In the genomic region with DNA sequence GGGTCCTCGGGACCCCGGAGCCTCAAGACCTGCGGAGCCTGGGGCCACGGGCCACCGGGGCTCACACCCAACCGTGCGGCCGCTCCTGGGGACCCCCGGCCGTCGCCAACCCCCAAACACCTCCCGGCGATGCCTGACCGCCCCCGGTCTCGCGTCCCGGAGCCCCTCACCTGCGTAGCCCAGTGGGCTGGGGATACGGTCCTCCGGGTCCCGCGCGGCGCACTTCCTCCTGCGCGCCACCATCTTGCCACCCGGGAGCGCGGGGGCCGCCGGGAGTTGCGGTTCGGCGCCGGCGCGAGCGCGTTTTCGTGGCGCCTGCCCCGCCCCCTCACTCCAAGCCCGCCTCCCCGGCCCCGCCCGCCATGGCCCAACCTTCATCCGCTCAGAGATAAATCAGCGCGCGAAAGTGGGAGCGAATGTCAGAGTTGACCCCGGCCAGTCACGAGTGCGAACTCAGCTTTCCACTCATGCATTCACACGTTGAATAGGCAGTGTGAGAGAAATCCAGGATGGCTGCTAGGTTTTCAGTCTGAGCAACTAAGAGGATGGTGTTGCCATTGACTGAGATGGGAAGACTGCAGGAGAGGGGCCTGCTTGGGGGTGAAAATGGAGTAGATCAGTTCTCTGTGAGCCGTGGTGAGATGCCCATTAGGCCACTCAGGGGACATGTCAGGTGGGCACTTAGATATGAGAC, we compare ENCODE assay signal across 8 cellular contexts. TPM values are rescaled to one million over a fixed set of nuclear protein-coding genes. Genes with fewer than 3 reads are reported as not detected.
A peak's percentile ranks its signal among the peaks of the same experiment; 100 is the strongest.
DNase-seq lines count a peak whose midpoint lies in the region; ATAC-seq and TF ChIP-seq lines count a peak whose summit lies in the region.

A gene with protein sequence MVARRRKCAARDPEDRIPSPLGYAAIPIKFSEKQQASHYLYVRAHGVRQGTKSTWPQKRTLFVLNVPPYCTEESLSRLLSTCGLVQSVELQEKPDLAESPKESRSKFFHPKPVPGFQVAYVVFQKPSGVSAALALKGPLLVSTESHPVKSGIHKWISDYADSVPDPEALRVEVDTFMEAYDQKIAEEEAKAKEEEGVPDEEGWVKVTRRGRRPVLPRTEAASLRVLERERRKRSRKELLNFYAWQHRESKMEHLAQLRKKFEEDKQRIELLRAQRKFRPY (minus strand): TSS at position 253 of the 694 bp plus-strand sequence. CDS start 10 bp downstream, at position 243.

- peaks cover 4% of the 10 kb centered on the region; the same call in 1 of the 2 replicates for H3K36me3 ChIP-seq in BJ (ENCODE audit: control insufficient read depth, insufficient read depth, low read length)
- peaks cover 16% of the 10 kb centered on the region for H3K36me3 ChIP-seq in PC-9 (ENCODE audit: low read depth)
- H3K36me3 ChIP-seq in muscle layer of colon (ENCODE audit: insufficient read depth, low read length), result peaks cover 14% of the 10 kb centered on the region

- ATAC-seq in GM19035 (IDR thresholded peaks at IDR 0.05; ENCODE audit: unreplicated experiment) (peak; percentile 85), HG03469 (IDR thresholded peaks at IDR 0.05; ENCODE audit: unreplicated experiment) (peak; percentile 44), esophagus mucosa (peak; percentile 85)
- peak; percentile 88 to 89 for ATAC-seq in activated T-cell treated with anti-CD3 and anti-CD28 coated beads, Interleukin-2, amount 50 U/mL, for 4 hours

- no peaks in the 10 kb centered on the region for H3K9me3 Mint-ChIP-seq in activated T-cell treated with anti-CD3 and anti-CD28 coated beads, Interleukin-2, amount 50 U/mL, for 4 hours

- CTCF ChIA-PET in BJ (lab: Yijun Ruan, JAX), result no interaction called here
- CTCF ChIA-PET in PC-9 (lab: Charles Lee), result interaction anchor here (0.7 kb wide), 1 partner anchor 87 kb away, joined by 6 read pairs; no protein-coding TSS in a partner anchor

- H4K20me1 ChIP-seq in PC-9 (ENCODE audit: insufficient read depth), result peaks cover 13% of the 10 kb centered on the region; the same call in 1 of the 2 replicates

- H2AFZ ChIP-seq in PC-9, result peak within 1 kb of the TSS; percentile 80

- no peaks in the 10 kb centered on the region for H3K27me3 Mint-ChIP-seq in activated T-cell treated with anti-CD3 and anti-CD28 coated beads, Interleukin-2, amount 50 U/mL, for 4 hours (ENCODE audit: low read depth)

- DNase-seq in BJ (ENCODE audit: low read depth) (no peak), PC-9 (peak; percentile 55 to 70)
- peak; percentile 79 for DNase-seq in activated T-cell treated with anti-CD3 and anti-CD28 coated beads, Interleukin-2, amount 50 U/mL, for 4 hours
- peak; percentile 88 for DNase-seq in stimulated activated CD8-positive, alpha-beta memory T cell treated with anti-CD3 and anti-CD28 coated beads, Interleukin-4, amount 100 ng/mL, for 48 hours

- H3F3A ChIP-seq in PC-9 (ENCODE audit: insufficient read depth, low read depth), result peaks cover 18% of the 10 kb centered on the region; the same call in 1 of the 2 replicates

- peak within 1 kb of the TSS; percentile 66 for H3K9ac ChIP-seq in muscle layer of colon (ENCODE audit: low read length)

- TF ChIP-seq CTCF in BJ (IDR thresholded peaks at IDR 0.05; ENCODE audit: insufficient read depth, low read depth, low read length) (no peak), PC-9 (conservative IDR thresholded peaks at IDR 0.05) (no peak)

- H3K9me3 ChIP-seq in PC-9 (ENCODE audit: insufficient read depth, low read depth) (no peaks in the 10 kb centered on the region), muscle layer of colon (ENCODE audit: low read length) (no peaks in the 10 kb centered on the region)

- H3K4me3 ChIP-seq in BJ (ENCODE audit: low read depth, low read length) (peak within 1 kb of the TSS; percentile 90), PC-9 (peak within 1 kb of the TSS; percentile 95), muscle layer of colon (ENCODE audit: low read depth in 1 of 2, low read length in 2 of 2) (peak within 1 kb of the TSS; percentile 54 to 59)

- POLR2A ChIA-PET in BJ (lab: Charles Lee), result no interaction called here
- POLR2A ChIA-PET in PC-9 (lab: Charles Lee; ENCODE audit: unreplicated experiment), result no interaction called here

- peaks cover 12% of the 10 kb centered on the region for H3K36me3 Mint-ChIP-seq in activated T-cell treated with anti-CD3 and anti-CD28 coated beads, Interleukin-2, amount 50 U/mL, for 4 hours (ENCODE audit: insufficient read depth)

- H3K4me1 Mint-ChIP-seq in activated T-cell treated with anti-CD3 and anti-CD28 coated beads, Interleukin-2, amount 50 U/mL, for 4 hours (ENCODE audit: low read depth), result peaks cover 15% of the 10 kb centered on the region

- no peaks in the 10 kb centered on the region for H3K9me2 ChIP-seq in PC-9 (ENCODE audit: insufficient read depth)

- peaks cover 32% of the 10 kb centered on the region for H3K79me2 ChIP-seq in PC-9 (ENCODE audit: low read depth)

- H3K4me1 ChIP-seq in PC-9 (replicated peaks; ENCODE audit: insufficient read depth), result peaks cover 7% of the 10 kb centered on the region; the same call in 1 of the 2 replicates
- peaks cover 15% of the 10 kb centered on the region for H3K4me1 ChIP-seq in muscle layer of colon (ENCODE audit: insufficient read depth, low read length)

- H3K27ac ChIP-seq in PC-9 (peak within 1 kb of the TSS; percentile 63), muscle layer of colon (ENCODE audit: low read depth, low read length) (peak within 1 kb of the TSS; percentile 44)

- H3K4me3 Mint-ChIP-seq in activated T-cell treated with anti-CD3 and anti-CD28 coated beads, Interleukin-2, amount 50 U/mL, for 4 hours, result peak within 1 kb of the TSS; percentile 93

- TSS peak; percentile 67 for BruUV-seq in PC-9 (replicated peaks; lab: Mats Ljungman, UMichigan)

- H3K27me3 ChIP-seq in BJ (ENCODE audit: control insufficient read depth, insufficient read depth, low read length) (no peaks in the 10 kb centered on the region), PC-9 (ENCODE audit: insufficient read depth, low read depth) (no peaks in the 10 kb centered on the region), muscle layer of colon (ENCODE audit: control insufficient read depth in 1 of 2, insufficient read depth in 2 of 2, low read length in 2 of 2) (no peaks in the 10 kb centered on the region)

- intact Hi-C loops in PC-9 (cut with micrococcal nuclease; ENCODE audit: unreplicated experiment), result no loop called here

- H3K4me2 ChIP-seq in PC-9, result peak within 1 kb of the TSS; percentile 100

RNA-seq across cellular contexts. Expression of the gene that starts here (rescaled TPM):
- polyA plus RNA-seq in BJ (2011; rRNA removed), result 35.3 and 42.3 TPM in 2 replicates
- polyA minus RNA-seq in BJ (2011; rRNA and poly(A)+ RNA removed), result 13.3 and 17.3 TPM in 2 replicates
- total RNA-seq in PC-9 (2021), result 52.7 and 56.6 TPM in 2 replicates
- total RNA-seq in activated T-cell treated with anti-CD3 and anti-CD28 coated beads, Interleukin-2, amount 50 U/mL, for 4 hours, result 100 to 1,000 TPM; 214 to 258 (median 217) TPM
- 27.3 TPM for total RNA-seq in esophagus mucosa
